ENCODE assay signal across 26 cellular contexts in the genomic region with DNA sequence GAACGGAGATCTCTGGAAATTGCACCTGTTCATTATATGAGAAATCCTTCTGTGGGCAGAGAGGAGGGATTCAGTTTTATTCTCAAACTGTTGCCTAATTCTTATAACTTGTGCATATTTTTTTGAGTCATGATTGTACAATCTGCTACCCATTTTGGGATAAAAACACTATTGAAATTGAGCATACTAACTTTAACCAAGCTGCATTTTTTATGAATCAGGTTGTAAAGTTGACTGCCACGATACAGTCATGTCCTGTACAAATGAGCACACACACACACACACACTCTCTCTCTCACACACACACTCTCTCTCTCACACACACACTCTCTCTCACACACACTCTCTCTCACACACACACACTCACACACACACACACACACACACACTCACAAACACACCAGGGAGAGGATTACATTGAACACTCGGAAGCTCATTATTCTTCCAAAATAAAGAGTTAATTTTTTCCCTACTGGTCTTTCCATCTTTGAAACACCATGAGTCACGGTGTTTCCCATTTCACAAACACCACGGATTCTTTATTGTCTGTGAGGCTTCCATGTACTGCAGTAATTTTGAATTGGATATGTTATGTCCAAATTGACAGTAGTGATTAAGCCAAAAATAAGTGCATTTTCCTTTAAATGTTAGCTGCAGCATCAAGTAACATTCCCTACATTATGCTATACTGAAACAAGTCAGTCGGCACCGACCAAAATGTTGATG.
DNase-seq lines count a peak whose midpoint lies in the region; ATAC-seq, FAIRE-seq and TF ChIP-seq lines count a peak whose summit lies in the region.
"Had no signal": no experiment of that assay in that cellular context is flagged by ENCODE, and none has a peak within 500 bp of the region (broad histone marks: within the 10 kb centered on the region; RNA-seq: fewer than 3 reads in every experiment).

No MANE protein-coding gene starts in this region.

- no peak for TF ChIP-seq POLR2A in H54 (IDR thresholded peaks at IDR 0.05; ENCODE audit: low read depth, low read length)

- FAIRE-seq in H54 (lab: Jason Lieb, UNC) (peak; percentile 86), TTC549 (lab: Jason Lieb, UNC) (peak; percentile 81)
- FAIRE-seq: G401.6, GM18507, K562 had no signal

- no peak for ATAC-seq in left ventricle myocardium superior
- ATAC-seq: activated naive CD4-positive, alpha-beta T cell treated with anti-CD3 and anti-CD28 coated beads, Interleukin-2, amount 50 U/mL, for 72 hours; activated T-helper 17 cell treated with anti-CD3 and anti-CD28 coated beads, Interleukin-2, amount 50 U/mL, for 72 hours; CD8-positive, alpha-beta T cell; gastroesophageal sphincter; K562; Right ventricle myocardium inferior had no signal

- peak; percentile 13 for DNase-seq in NCI-H1105 treated with DMSO at 0.1 percent for 48 hours (lab: John Stamatoyannopoulos, UW)
- DNase-seq in NCI-H1105 (lab: John Stamatoyannopoulos, UW), result no peak
- no peak for DNase-seq in H54 (ENCODE audit: insufficient read length, low spot score)
- DNase-seq in kidney tubule cell (ENCODE audit: low spot score), result peak; percentile 10
- DNase-seq in mucosa of gallbladder (ENCODE audit: low spot score), result no peak
- no peak for DNase-seq in left ventricle myocardium superior
- no peak for DNase-seq in NCI-H128 (lab: John Stamatoyannopoulos, UW; ENCODE audit: unreplicated experiment)
- DNase-seq: activated CD4-positive, alpha-beta T cell treated with anti-CD3 and anti-CD28 coated beads, Interleukin-2, amount 50 U/mL, for 4 hours; CD8-positive, alpha-beta T cell; effector CD4-positive, alpha-beta T cell; erythroblast; hippocampal formation; NCI-H226; nephron progenitor cell; OCI-M1; ovary; stomach; transverse colon had no signal

- intact Hi-C loops in left ventricle myocardium superior (cut with micrococcal nuclease), result no loop called here

Comparison
In these comparisons a context has a peak if more than half of its experiments do, and no peak if none do; other contexts are left out.
1. DNase-seq: peak in NCI-H1105 treated with DMSO at 0.1 percent for 48 hours (single experiment) and kidney tubule cell (single experiment); none in NCI-H1105 (single experiment), H54 (single experiment), mucosa of gallbladder (single experiment), left ventricle myocardium superior (single experiment) and NCI-H128 (single experiment).